Comparison of ENCODE assay signal across 7 cellular contexts in the genomic region with DNA sequence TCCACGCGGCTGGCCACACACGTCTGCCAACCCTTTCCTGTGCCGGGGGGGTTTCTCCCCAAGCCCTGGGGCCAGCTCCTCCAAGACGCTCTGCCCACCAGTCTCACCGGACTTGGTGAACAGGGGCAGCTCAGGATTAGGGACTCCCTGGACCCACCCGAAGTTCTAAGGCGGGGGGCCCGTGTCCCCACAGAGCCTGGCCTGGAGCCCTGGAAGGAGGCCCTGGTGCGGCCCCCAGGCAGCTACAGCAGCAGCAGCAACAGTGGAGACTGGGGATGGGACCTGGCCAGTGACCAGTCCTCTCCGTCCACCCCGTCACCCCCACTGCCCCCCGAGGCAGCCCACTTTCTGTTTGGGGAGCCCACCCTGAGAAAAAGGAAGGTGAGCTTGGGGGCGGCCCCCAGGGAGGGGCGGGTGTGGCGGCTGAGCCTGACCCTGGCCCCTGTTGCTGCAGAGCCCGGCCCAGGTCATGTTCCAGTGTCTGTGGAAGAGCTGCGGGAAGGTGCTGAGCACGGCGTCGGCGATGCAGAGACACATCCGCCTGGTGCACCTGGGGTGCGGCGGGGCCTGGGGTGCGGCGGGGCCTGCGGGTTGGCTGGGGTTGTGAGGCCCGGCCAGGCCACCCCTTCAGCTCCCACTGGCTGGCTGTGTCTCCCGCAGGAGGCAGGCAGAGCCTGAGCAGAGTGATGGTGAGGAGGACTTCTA. TPM values are rescaled to one million over a fixed set of nuclear protein-coding genes. Genes with fewer than 3 reads are reported as not detected.
A peak's percentile ranks its signal among the peaks of the same experiment; 100 is the strongest.
DNase-seq lines count a peak whose midpoint lies in the region; ATAC-seq lines count a peak whose summit lies in the region.
"Had no signal": no experiment of that assay in that cellular context is flagged by ENCODE, and none has a peak within 500 bp of the region (broad histone marks: within the 10 kb centered on the region; RNA-seq: fewer than 3 reads in every experiment).

No MANE protein-coding gene starts in this region.

- H2AK5ac ChIP-seq in trophoblast cell (ENCODE audit: low read length), result no peak overlapping the region

- no peak overlapping the region for H2BK12ac ChIP-seq in trophoblast cell (ENCODE audit: low read length)

- H4K8ac ChIP-seq in trophoblast cell (ENCODE audit: low read depth, low read length), result no peak overlapping the region

- in situ Hi-C loops in HAP-1 (cut with MboI; ENCODE audit: low sequenced_read_pairs), result no loop called here

- H3K4ac ChIP-seq in trophoblast cell (ENCODE audit: low read depth, low read length), result peak overlapping the region; percentile 13

- H3K79me1 ChIP-seq in trophoblast cell (ENCODE audit: low read length), result peaks cover 15% of the 10 kb centered on the region

- ATAC-seq in HG02642 (IDR thresholded peaks at IDR 0.05; ENCODE audit: poor library complexity, unreplicated experiment), result no peak

- H3K4me2 ChIP-seq in trophoblast cell (ENCODE audit: low read length), result peak overlapping the region; percentile 61

- H3K27me3 ChIP-seq in HAP-1 (ENCODE audit: low read depth) (no peaks in the 10 kb centered on the region), trophoblast cell (ENCODE audit: insufficient read depth, low read length) (no peaks in the 10 kb centered on the region)

- H2BK5ac ChIP-seq in trophoblast cell (ENCODE audit: low read depth, low read length, poor library complexity), result peak overlapping the region; percentile 4

- H3K18ac ChIP-seq in trophoblast cell (ENCODE audit: low read length), result peak overlapping the region; percentile 66

- H4K12ac ChIP-seq in trophoblast cell (ENCODE audit: low read depth, low read length), result peak overlapping the region; percentile 8

- no CpG with 5 or more reads among the region's 30 CpGs for WGBS in trophoblast cell (ENCODE audit: extremely low coverage, insufficient coverage, insufficient read length)

- H3K9me3 ChIP-seq in HAP-1 (no peaks in the 10 kb centered on the region), trophoblast cell (ENCODE audit: insufficient read depth, low read depth, low read length) (no peaks in the 10 kb centered on the region)

- no peak overlapping the region for H3K14ac ChIP-seq in trophoblast cell (ENCODE audit: low read length)

- peak overlapping the region; percentile 81 for H3K27ac ChIP-seq in cingulate gyrus (ENCODE audit: low read depth, low read length)
- H3K27ac ChIP-seq in trophoblast cell (ENCODE audit: low read depth, low read length), result no peak overlapping the region

- H3K36me3 ChIP-seq in HAP-1 (replicated peaks) (peaks cover 30% of the 10 kb centered on the region), trophoblast cell (ENCODE audit: control insufficient read depth in 1 of 2, insufficient read depth in 2 of 2, low read length in 2 of 2) (peaks cover 29 to 41% of the 10 kb centered on the region in 2 experiments)

- peaks cover 7% of the 10 kb centered on the region for H3K79me2 ChIP-seq in trophoblast cell (ENCODE audit: control insufficient read depth, insufficient read depth, low read length, poor library complexity)

- H3K4me1 ChIP-seq in HAP-1 (peaks cover 9% of the 10 kb centered on the region), trophoblast cell (ENCODE audit: control insufficient read depth in 1 of 2, insufficient read depth in 2 of 2, low read length in 2 of 2) (peaks cover 16% of the 10 kb centered on the region in 2 experiments)

- DNase-seq in HAP-1 (ENCODE audit: low spot score in 2 of 2), result no peak
- DNase-seq in trophoblast cell, result no peak
- no peak for DNase-seq in DMS53 treated with DMSO at 0.1 percent for 48 hours (lab: John Stamatoyannopoulos, UW; ENCODE audit: unreplicated experiment)
- no peak for DNase-seq in UCSD-AML1 (lab: John Stamatoyannopoulos, UW; ENCODE audit: unreplicated experiment)
- DNase-seq: activated effector memory CD4-positive, alpha-beta T cell treated with Interleukin-2 at 50 U/mL for 16 hours had no signal

- peak overlapping the region; percentile 67 for H3K4me3 ChIP-seq in HAP-1
- no peak overlapping the region for H3K4me3 ChIP-seq in trophoblast cell (ENCODE audit: low read depth, low read length)

- H2BK120ac ChIP-seq in trophoblast cell (ENCODE audit: insufficient read depth, low read length, poor library complexity), result no peak overlapping the region

- no peak overlapping the region for H3K9ac ChIP-seq in trophoblast cell (ENCODE audit: low read length)

- H2AFZ ChIP-seq in trophoblast cell (ENCODE audit: insufficient read depth, low read length, poor library complexity), result no peak overlapping the region

- H4K91ac ChIP-seq in trophoblast cell (ENCODE audit: low read depth, low read length), result no peak overlapping the region

- H3K23ac ChIP-seq in trophoblast cell (ENCODE audit: low read length), result no peak overlapping the region

RNA-seq across cellular contexts. Expression of gene SLC2A4RG, which starts 2.3 kb away (rescaled TPM):
- polyA plus RNA-seq in trophoblast cell (2013), result 79.0 and 79.6 TPM in 2 replicates

RNA-seq across cellular contexts. Expression of gene LIME1, which starts 5.4 kb away (rescaled TPM):
- 2.0 TPM in 2 replicates for polyA plus RNA-seq in trophoblast cell (2013)

RNA-seq across cellular contexts. Expression of gene ZGPAT, which starts 34.0 kb away (rescaled TPM):
- polyA plus RNA-seq in trophoblast cell (2013), result 13.5 and 15.2 TPM in 2 replicates

RNA-seq across cellular contexts. Expression of gene ARFRP1, which starts 34.1 kb away (rescaled TPM):
- 8.2 and 8.3 TPM in 2 replicates for polyA plus RNA-seq in trophoblast cell (2013)

RNA-seq across cellular contexts. Expression of gene TNFRSF6B, which starts 45.4 kb away (rescaled TPM):
- polyA plus RNA-seq in trophoblast cell (2013), result 0.73 and 0.85 TPM in 2 replicates
